In genomic region chr6:144285798-144286502, GRCh38 we compare ENCODE assay signal across 1 cellular context.
TF ChIP-seq lines count a peak whose summit lies in the region.

No MANE protein-coding gene starts in this region.

TF ChIP-seq in WTC11, 78 proteins besides CTCF, POLR2A, EP300 and RAD21 (continued from another document):
- TF ChIP-seq AFF4 (CRISPR knock-in tag; IDR thresholded peaks at IDR 0.05; ENCODE audit: borderline replicate concordance) (no peak), GABPB1 (CRISPR knock-in tag; IDR thresholded peaks at IDR 0.05) (peak; percentile 62), ESRRA (CRISPR knock-in tag; IDR thresholded peaks at IDR 0.05; ENCODE audit: borderline replicate concordance) (no peak), ZNF232 (CRISPR knock-in tag; IDR thresholded peaks at IDR 0.05) (no peak), ATF3 (CRISPR knock-in tag; conservative IDR thresholded peaks at IDR 0.05) (no peak), ZNF423 (CRISPR knock-in tag; IDR thresholded peaks at IDR 0.05) (peak; percentile 73; the same call in 1 of the 2 replicates), CREM (CRISPR knock-in tag; IDR thresholded peaks at IDR 0.05) (0 out of 2 replicates have a peak, but pooled peaks have one; percentile 34), ZBTB21 (CRISPR knock-in tag; IDR thresholded peaks at IDR 0.05; ENCODE audit: borderline replicate concordance) (0 out of 2 replicates have a peak, but pooled peaks have one; percentile 29), JAZF1 (CRISPR knock-in tag; IDR thresholded peaks at IDR 0.05) (no peak), SMAD3 (CRISPR knock-in tag; IDR thresholded peaks at IDR 0.05; ENCODE audit: borderline replicate concordance) (no peak), MAX (CRISPR knock-in tag; IDR thresholded peaks at IDR 0.05) (no peak), PREB (CRISPR knock-in tag; IDR thresholded peaks at IDR 0.05; ENCODE audit: borderline replicate concordance) (0 out of 2 replicates have a peak, but pooled peaks have one; percentile 51), FOXP4 (CRISPR knock-in tag; IDR thresholded peaks at IDR 0.05) (peak; percentile 35; the same call in 1 of the 2 replicates), ZNF138 (CRISPR knock-in tag; conservative IDR thresholded peaks at IDR 0.05) (no peak)
- TF ChIP-seq, protein P1, sequence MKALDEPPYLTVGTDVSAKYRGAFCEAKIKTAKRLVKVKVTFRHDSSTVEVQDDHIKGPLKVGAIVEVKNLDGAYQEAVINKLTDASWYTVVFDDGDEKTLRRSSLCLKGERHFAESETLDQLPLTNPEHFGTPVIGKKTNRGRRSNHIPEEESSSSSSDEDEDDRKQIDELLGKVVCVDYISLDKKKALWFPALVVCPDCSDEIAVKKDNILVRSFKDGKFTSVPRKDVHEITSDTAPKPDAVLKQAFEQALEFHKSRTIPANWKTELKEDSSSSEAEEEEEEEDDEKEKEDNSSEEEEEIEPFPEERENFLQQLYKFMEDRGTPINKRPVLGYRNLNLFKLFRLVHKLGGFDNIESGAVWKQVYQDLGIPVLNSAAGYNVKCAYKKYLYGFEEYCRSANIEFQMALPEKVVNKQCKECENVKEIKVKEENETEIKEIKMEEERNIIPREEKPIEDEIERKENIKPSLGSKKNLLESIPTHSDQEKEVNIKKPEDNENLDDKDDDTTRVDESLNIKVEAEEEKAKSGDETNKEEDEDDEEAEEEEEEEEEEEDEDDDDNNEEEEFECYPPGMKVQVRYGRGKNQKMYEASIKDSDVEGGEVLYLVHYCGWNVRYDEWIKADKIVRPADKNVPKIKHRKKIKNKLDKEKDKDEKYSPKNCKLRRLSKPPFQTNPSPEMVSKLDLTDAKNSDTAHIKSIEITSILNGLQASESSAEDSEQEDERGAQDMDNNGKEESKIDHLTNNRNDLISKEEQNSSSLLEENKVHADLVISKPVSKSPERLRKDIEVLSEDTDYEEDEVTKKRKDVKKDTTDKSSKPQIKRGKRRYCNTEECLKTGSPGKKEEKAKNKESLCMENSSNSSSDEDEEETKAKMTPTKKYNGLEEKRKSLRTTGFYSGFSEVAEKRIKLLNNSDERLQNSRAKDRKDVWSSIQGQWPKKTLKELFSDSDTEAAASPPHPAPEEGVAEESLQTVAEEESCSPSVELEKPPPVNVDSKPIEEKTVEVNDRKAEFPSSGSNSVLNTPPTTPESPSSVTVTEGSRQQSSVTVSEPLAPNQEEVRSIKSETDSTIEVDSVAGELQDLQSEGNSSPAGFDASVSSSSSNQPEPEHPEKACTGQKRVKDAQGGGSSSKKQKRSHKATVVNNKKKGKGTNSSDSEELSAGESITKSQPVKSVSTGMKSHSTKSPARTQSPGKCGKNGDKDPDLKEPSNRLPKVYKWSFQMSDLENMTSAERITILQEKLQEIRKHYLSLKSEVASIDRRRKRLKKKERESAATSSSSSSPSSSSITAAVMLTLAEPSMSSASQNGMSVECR (CRISPR knock-in tag; IDR thresholded peaks at IDR 0.05; ENCODE audit: borderline replicate concordance), result peak; percentile 21; the same call in 1 of the 2 replicates
- TF ChIP-seq, protein P2, sequence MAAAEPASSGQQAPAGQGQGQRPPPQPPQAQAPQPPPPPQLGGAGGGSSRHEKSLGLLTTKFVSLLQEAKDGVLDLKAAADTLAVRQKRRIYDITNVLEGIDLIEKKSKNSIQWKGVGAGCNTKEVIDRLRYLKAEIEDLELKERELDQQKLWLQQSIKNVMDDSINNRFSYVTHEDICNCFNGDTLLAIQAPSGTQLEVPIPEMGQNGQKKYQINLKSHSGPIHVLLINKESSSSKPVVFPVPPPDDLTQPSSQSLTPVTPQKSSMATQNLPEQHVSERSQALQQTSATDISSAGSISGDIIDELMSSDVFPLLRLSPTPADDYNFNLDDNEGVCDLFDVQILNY (CRISPR knock-in tag; IDR thresholded peaks at IDR 0.05), result peak; percentile 33; the same call in 1 of the 2 replicates
- TF ChIP-seq, protein P3, sequence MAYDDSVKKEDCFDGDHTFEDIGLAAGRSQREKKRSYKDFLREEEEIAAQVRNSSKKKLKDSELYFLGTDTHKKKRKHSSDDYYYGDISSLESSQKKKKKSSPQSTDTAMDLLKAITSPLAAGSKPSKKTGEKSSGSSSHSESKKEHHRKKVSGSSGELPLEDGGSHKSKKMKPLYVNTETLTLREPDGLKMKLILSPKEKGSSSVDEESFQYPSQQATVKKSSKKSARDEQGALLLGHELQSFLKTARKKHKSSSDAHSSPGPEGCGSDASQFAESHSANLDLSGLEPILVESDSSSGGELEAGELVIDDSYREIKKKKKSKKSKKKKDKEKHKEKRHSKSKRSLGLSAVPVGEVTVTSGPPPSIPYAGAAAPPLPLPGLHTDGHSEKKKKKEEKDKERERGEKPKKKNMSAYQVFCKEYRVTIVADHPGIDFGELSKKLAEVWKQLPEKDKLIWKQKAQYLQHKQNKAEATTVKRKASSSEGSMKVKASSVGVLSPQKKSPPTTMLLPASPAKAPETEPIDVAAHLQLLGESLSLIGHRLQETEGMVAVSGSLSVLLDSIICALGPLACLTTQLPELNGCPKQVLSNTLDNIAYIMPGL (CRISPR knock-in tag; IDR thresholded peaks at IDR 0.05), result 0 out of 2 replicates have a peak, but pooled peaks have one; percentile 14
